ENCODE assay signal across 13 cellular contexts in the genomic region with DNA sequence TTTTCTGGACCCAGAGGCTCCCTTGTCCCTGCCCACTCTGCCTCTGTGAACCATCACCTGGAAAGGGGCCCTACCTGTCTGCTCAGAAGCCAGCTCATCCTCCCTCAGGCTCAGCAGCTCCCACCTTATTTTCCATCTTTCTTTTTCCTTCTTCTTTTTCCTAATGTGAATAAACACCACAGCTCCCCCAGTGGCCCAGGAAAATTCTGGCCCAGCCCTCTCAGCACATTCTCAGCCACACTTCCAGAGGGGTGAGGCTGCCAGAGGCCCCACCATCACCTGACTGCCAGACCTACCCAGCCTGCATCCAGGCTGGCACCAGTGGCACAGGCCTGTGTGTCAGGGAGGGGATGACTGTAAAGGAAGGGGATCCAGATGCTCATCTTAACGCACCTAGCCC. TPM values are rescaled to one million over a fixed set of nuclear protein-coding genes. Genes with fewer than 3 reads are reported as not detected.
DNase-seq lines count a peak whose midpoint lies in the region; ATAC-seq, FAIRE-seq and TF ChIP-seq lines count a peak whose summit lies in the region.
"Had no signal": no experiment of that assay in that cellular context is flagged by ENCODE, and none has a peak within 500 bp of the region (broad histone marks: within the 10 kb centered on the region; RNA-seq: fewer than 3 reads in every experiment).

No MANE protein-coding gene starts in this region.

- H3K79me1 ChIP-seq in IMR-90 (ENCODE audit: low read depth in 1 of 2, low read length in 2 of 2): no peaks in the 10 kb centered on the region

- FAIRE-seq in kidney (lab: Jason Lieb, UNC): no peak
- FAIRE-seq: TTC549 had no signal

- H2AK5ac ChIP-seq in IMR-90 (ENCODE audit: low read depth, low read length): no peak overlapping the region

- H3K27me3 Mint-ChIP-seq in chondrocyte (ENCODE audit: low read depth): no peaks in the 10 kb centered on the region
- no peaks in the 10 kb centered on the region for H3K27me3 Mint-ChIP-seq in nephron (ENCODE audit: low read depth)
- no peaks in the 10 kb centered on the region for H3K27me3 Mint-ChIP-seq in activated T-cell treated with anti-CD3 and anti-CD28 coated beads, Interleukin-2, amount 50 U/mL, for 4 hours (ENCODE audit: low read depth)
- H3K27me3 Mint-ChIP-seq: CD4-positive, alpha-beta memory T cell had no signal

- H2BK15ac ChIP-seq in IMR-90 (ENCODE audit: low read depth, low read length): no peak overlapping the region

- H3K27ac ChIP-seq in IMR-90 (ENCODE audit: insufficient read depth, low read length) (no peak overlapping the region), kidney (ENCODE audit: low read depth in 2 of 2, low read length in 2 of 2) (no peak overlapping the region), esophagus muscularis mucosa (replicated peaks in 1 of 4) (no peak overlapping the region)

- WGBS in IMR-90 (ENCODE audit: extremely low coverage in 2 of 2, insufficient read length in 1 of 2), 2 experiments: 20% methylated on average over 1 of the region's 1 CpG; no CpG with 5 or more reads in 1 of the 2 experiments
- 63% methylated on average over 1 of the region's 1 CpG for WGBS in esophagus muscularis mucosa

- no peak overlapping the region for H4K8ac ChIP-seq in IMR-90 (ENCODE audit: low read depth in 2 of 2, low read length in 2 of 2)

- TF ChIP-seq EP300 in esophagus muscularis mucosa (IDR thresholded peaks at IDR 0.05): no peak

- CTCF ChIA-PET in IMR-90 (lab: Yijun Ruan, JAX): interaction anchor here (1.2 kb wide), 1 partner anchor 19 kb away, joined by 3 read pairs; no protein-coding TSS in a partner anchor

- no peak overlapping the region for H3K4me2 ChIP-seq in IMR-90 (ENCODE audit: low read depth, low read length)

- H3K4me3 ChIP-seq in IMR-90 (ENCODE audit: insufficient read depth, low read depth, low read length) (no peak overlapping the region), kidney (ENCODE audit: low read length in 2 of 2) (no peak overlapping the region), esophagus muscularis mucosa (no peak overlapping the region)

- no peak overlapping the region for H3K4ac ChIP-seq in IMR-90 (ENCODE audit: low read depth, low read length)

- H3K36me3 Mint-ChIP-seq in chondrocyte (ENCODE audit: low read depth): peaks cover 15% of the 10 kb centered on the region
- H3K36me3 Mint-ChIP-seq in nephron (ENCODE audit: low read depth): peaks cover 17% of the 10 kb centered on the region
- H3K36me3 Mint-ChIP-seq in activated T-cell treated with anti-CD3 and anti-CD28 coated beads, Interleukin-2, amount 50 U/mL, for 4 hours (ENCODE audit: insufficient read depth): no peaks in the 10 kb centered on the region
- H3K36me3 Mint-ChIP-seq: CD4-positive, alpha-beta memory T cell had no signal

- H3K4me1 ChIP-seq in IMR-90 (ENCODE audit: control insufficient read depth, insufficient read depth, low read length) (no peaks in the 10 kb centered on the region), kidney (ENCODE audit: control insufficient read depth in 1 of 2, insufficient read depth in 1 of 2, low read depth in 1 of 2, low read length in 2 of 2) (peaks cover 0 to 4% of the 10 kb centered on the region in 2 donors), esophagus muscularis mucosa (no peaks in the 10 kb centered on the region)

- H2BK20ac ChIP-seq in IMR-90 (ENCODE audit: low read depth, low read length): no peak overlapping the region

- no peak overlapping the region for H2BK5ac ChIP-seq in IMR-90 (ENCODE audit: low read depth, low read length, poor library complexity, severe bottlenecking)

- no peak overlapping the region for H4K5ac ChIP-seq in IMR-90 (ENCODE audit: low read depth, low read length)

- no peaks in the 10 kb centered on the region for H3K36me3 ChIP-seq in IMR-90 (ENCODE audit: control insufficient read depth, insufficient read depth, low read length)
- H3K36me3 ChIP-seq in kidney (ENCODE audit: control insufficient read depth in 1 of 2, insufficient read depth in 2 of 2, low read length in 2 of 2): no peaks in the 10 kb centered on the region
- H3K36me3 ChIP-seq in esophagus muscularis mucosa: peaks cover 0 to 27% (median 6%) of the 10 kb centered on the region in 4 donors

- H3K14ac ChIP-seq in IMR-90 (replicated peaks; ENCODE audit: low read depth, low read length): no peak overlapping the region

- no peaks in the 10 kb centered on the region for H3K27me3 ChIP-seq in IMR-90 (ENCODE audit: control insufficient read depth, insufficient read depth, low read length)
- no peaks in the 10 kb centered on the region for H3K27me3 ChIP-seq in esophagus muscularis mucosa

- ATAC-seq in IMR-90 (ENCODE audit: low read depth): no peak
- ATAC-seq in activated T-cell treated with anti-CD3 and anti-CD28 coated beads, Interleukin-2, amount 50 U/mL, for 4 hours: no peak

- H3K9me1 ChIP-seq in IMR-90 (ENCODE audit: insufficient read depth, low read length): no peaks in the 10 kb centered on the region

- H3K9me3 Mint-ChIP-seq in chondrocyte (ENCODE audit: low read depth) (no peaks in the 10 kb centered on the region), nephron (no peaks in the 10 kb centered on the region)
- H3K9me3 Mint-ChIP-seq in activated T-cell treated with anti-CD3 and anti-CD28 coated beads, Interleukin-2, amount 50 U/mL, for 4 hours: no peaks in the 10 kb centered on the region

- intact Hi-C loops in IMR-90 (cut with micrococcal nuclease) (no loop called here), kidney (cut with DNase I) (no loop called here), esophagus muscularis mucosa (cut with DNase I) (no loop called here)

- H3K23ac ChIP-seq in IMR-90 (ENCODE audit: low read depth, low read length): no peak overlapping the region

- TF ChIP-seq RAD21 in IMR-90 (IDR thresholded peaks at IDR 0.05; ENCODE audit: low read length): no peak

- no peak overlapping the region for H4K91ac ChIP-seq in IMR-90 (ENCODE audit: insufficient read depth, low read depth, low read length)

- no peak overlapping the region for H3K18ac ChIP-seq in IMR-90 (ENCODE audit: low read depth, low read length)

- H2AK9ac ChIP-seq in IMR-90 (replicated peaks; ENCODE audit: low read depth, low read length, poor library complexity): no peak overlapping the region

- dilution Hi-C loops in IMR-90 (cut with HindIII; ENCODE audit: low sequenced_read_pairs, unreplicated experiment): no loop called here

- no peak overlapping the region for H3K56ac ChIP-seq in IMR-90 (ENCODE audit: extremely low read depth, insufficient read depth, low read length)

- H2BK120ac ChIP-seq in IMR-90 (ENCODE audit: low read depth, low read length): no peak overlapping the region

- H3K9me3 ChIP-seq in IMR-90 (ENCODE audit: control insufficient read depth, insufficient read depth, low read length) (no peaks in the 10 kb centered on the region), kidney (ENCODE audit: control insufficient read depth in 1 of 2, low read length in 2 of 2) (no peaks in the 10 kb centered on the region), esophagus muscularis mucosa (no peaks in the 10 kb centered on the region)

- H2AFZ ChIP-seq in IMR-90 (replicated peaks; ENCODE audit: low read length, poor library complexity): no peak overlapping the region

- POLR2A ChIA-PET in IMR-90 (lab: Charles Lee; ENCODE audit: unreplicated experiment): no interaction called here

- in situ Hi-C loops in Caki2 (cut with HindIII; ENCODE audit: low pct_unique_long_range_greater_than_20kb, low sequenced_read_pairs): no loop called here
- in situ Hi-C loops in IMR-90 (cut with MboI; ENCODE audit: low sequenced_read_pairs): no loop called here

- no peaks in the 10 kb centered on the region for H4K20me1 ChIP-seq in IMR-90 (ENCODE audit: insufficient read depth, low read length)

- DNase-seq in Caki2 (ENCODE audit: low read depth) (peak; percentile 7), IMR-90 (no peak), chondrocyte (ENCODE audit: low spot score) (no peak), kidney (no peak), GM03348 (ENCODE audit: low spot score) (no peak), esophagus muscularis mucosa (ENCODE audit: extremely low spot score) (no peak)
- no peak for DNase-seq in activated T-cell treated with anti-CD3 and anti-CD28 coated beads, Interleukin-2, amount 50 U/mL, for 4 hours
- DNase-seq: activated CD8-positive, alpha-beta memory T cell treated with anti-CD3 and anti-CD28 coated beads, Interleukin-2, amount 50 U/mL, for 48 hours; CD4-positive, alpha-beta memory T cell; effector CD4-positive, alpha-beta T cell; NCI-H446 treated with DMSO at 0.1 percent for 48 hours had no signal

- H3K4me3 Mint-ChIP-seq in chondrocyte (ENCODE audit: unreplicated experiment) (no peak overlapping the region), nephron (no peak overlapping the region)
- no peak overlapping the region for H3K4me3 Mint-ChIP-seq in activated T-cell treated with anti-CD3 and anti-CD28 coated beads, Interleukin-2, amount 50 U/mL, for 4 hours
- H3K4me3 Mint-ChIP-seq: CD4-positive, alpha-beta memory T cell had no signal

- H3K9ac ChIP-seq in IMR-90 (ENCODE audit: low read depth, low read length): no peak overlapping the region
- no peak overlapping the region for H3K9ac ChIP-seq in kidney (ENCODE audit: low read length in 2 of 2)

- BruUV-seq in IMR-90 (replicated peaks; lab: Mats Ljungman, UMichigan): no TSS peak

- TF ChIP-seq POLR2A in IMR-90 (IDR thresholded peaks at IDR 0.05; ENCODE audit: low read depth, low read length) (no peak), esophagus muscularis mucosa (IDR thresholded peaks at IDR 0.05; ENCODE audit: low read depth) (no peak)

- TF ChIP-seq CTCF in IMR-90 (conservative IDR thresholded peaks at IDR 0.05; ENCODE audit: low read depth, low read length): 0 out of 2 replicates have a peak, but pooled peaks have one; percentile 13
- TF ChIP-seq CTCF in chondrocyte (IDR thresholded peaks at IDR 0.05): peak; percentile 47
- no peak for TF ChIP-seq CTCF in nephron (IDR thresholded peaks at IDR 0.05; ENCODE audit: unreplicated experiment in 3 of 3)
- no peak for TF ChIP-seq CTCF in kidney (IDR thresholded peaks at IDR 0.05; ENCODE audit: borderline replicate concordance, extremely low read depth, insufficient read depth)
- no peak for TF ChIP-seq CTCF in esophagus muscularis mucosa (IDR thresholded peaks at IDR 0.05)

- H3K27ac Mint-ChIP-seq in chondrocyte (ENCODE audit: unreplicated experiment) (no peak overlapping the region), nephron (peak overlapping the region; percentile 84 to 98 (median 94))

- H3K4me1 Mint-ChIP-seq in chondrocyte (ENCODE audit: low read depth): no peaks in the 10 kb centered on the region
- peaks cover 28% of the 10 kb centered on the region for H3K4me1 Mint-ChIP-seq in nephron
- no peaks in the 10 kb centered on the region for H3K4me1 Mint-ChIP-seq in activated T-cell treated with anti-CD3 and anti-CD28 coated beads, Interleukin-2, amount 50 U/mL, for 4 hours (ENCODE audit: low read depth)
- H3K4me1 Mint-ChIP-seq: CD4-positive, alpha-beta memory T cell had no signal

RNA-seq across cellular contexts. Expression of a gene that starts 23.0 kb away (rescaled TPM):
- not detected in 2 replicates for total RNA-seq in Caki2 (2014; rRNA removed; shearing (Covaris generic); ENCODE audit: low replicate concordance)
- total RNA-seq in IMR-90 (2012; rRNA removed): under 0.01 and 0.18 TPM in 2 replicates
- 0.53 and 0.67 TPM in 2 replicates for polyA plus RNA-seq in IMR-90 (2012; rRNA removed)
- polyA plus RNA-seq in IMR-90 (2012; cell fraction: cytosol; rRNA removed): 0.19 and 0.24 TPM in 2 replicates
- polyA plus RNA-seq in IMR-90 (2012; cell fraction: nucleus; rRNA removed; ENCODE audit: low replicate concordance): 0.44 and 0.90 TPM in 2 replicates
- 5.9 to 11.8 TPM (median 9.8 TPM) in 3 replicates for total RNA-seq in chondrocyte
- total RNA-seq in kidney: 4.9 TPM
- polyA plus RNA-seq in kidney (ENCODE audit: insufficient read depth, low read depth, low replicate concordance): 6.1 TPM
- 1 to 10 TPM in 2 of 3 donors, under 1 TPM in 1; 0.58 to 1.1 (median 1.1) TPM for total RNA-seq in activated T-cell treated with anti-CD3 and anti-CD28 coated beads, Interleukin-2, amount 50 U/mL, for 4 hours
- 1 to 10 TPM in 3 of 4 donors, under 1 TPM in 1; 0.50 to 1.8 (median 1.2) TPM for total RNA-seq in esophagus muscularis mucosa
- polyA plus RNA-seq: CD4-positive, alpha-beta memory T cell had no signal

RNA-seq across cellular contexts. Expression of a gene that starts 27.5 kb away (rescaled TPM):
- total RNA-seq in Caki2 (2014; rRNA removed; shearing (Covaris generic); ENCODE audit: low replicate concordance): 14.7 and 35.4 TPM in 2 replicates
- total RNA-seq in IMR-90 (2012; rRNA removed) (5.0 and 5.8 TPM in 2 replicates), chondrocyte (11.8 to 21.6 TPM (median 12.3 TPM) in 3 replicates), kidney (24.4 TPM), esophagus muscularis mucosa (10 to 100 TPM; 18.3 to 20.0 (median 19.7) TPM)
- polyA plus RNA-seq in IMR-90 (2012; rRNA removed) (8.6 and 9.2 TPM in 2 replicates), kidney (ENCODE audit: insufficient read depth, low read depth, low replicate concordance) (38.4 TPM)
- polyA plus RNA-seq in IMR-90 (2012; cell fraction: cytosol; rRNA removed): 9.5 and 10.3 TPM in 2 replicates
- 20.1 and 27.8 TPM in 2 replicates for polyA plus RNA-seq in IMR-90 (2012; cell fraction: nucleus; rRNA removed; ENCODE audit: low replicate concordance)
- total RNA-seq in activated T-cell treated with anti-CD3 and anti-CD28 coated beads, Interleukin-2, amount 50 U/mL, for 4 hours: 10 to 100 TPM; 17.1 to 18.8 (median 17.6) TPM

RNA-seq across cellular contexts. Expression of a gene that starts 39.0 kb away (rescaled TPM):
- 16.1 and 38.9 TPM in 2 replicates for total RNA-seq in Caki2 (2014; rRNA removed; shearing (Covaris generic); ENCODE audit: low replicate concordance)
- total RNA-seq in IMR-90 (2012; rRNA removed) (2.2 and 2.9 TPM in 2 replicates), chondrocyte (16.4 to 27.3 TPM (median 18.5 TPM) in 3 replicates), kidney (123 TPM), esophagus muscularis mucosa (10 to 100 TPM; 15.9 to 30.2 (median 20.0) TPM)
- polyA plus RNA-seq in IMR-90 (2012; rRNA removed) (19.2 and 19.7 TPM in 2 replicates), kidney (ENCODE audit: insufficient read depth, low read depth, low replicate concordance) (56.7 TPM)
- 4.7 and 6.1 TPM in 2 replicates for polyA plus RNA-seq in IMR-90 (2012; cell fraction: cytosol; rRNA removed)
- 148 and 262 TPM in 2 replicates for polyA plus RNA-seq in IMR-90 (2012; cell fraction: nucleus; rRNA removed; ENCODE audit: low replicate concordance)
- 100 to 1,000 TPM in 2 of 3 donors, 10 to 100 TPM in 1; 86.9 to 113 (median 108) TPM for total RNA-seq in activated T-cell treated with anti-CD3 and anti-CD28 coated beads, Interleukin-2, amount 50 U/mL, for 4 hours

RNA-seq across cellular contexts. Expression of a gene that starts 50.0 kb away (rescaled TPM):
- total RNA-seq in Caki2 (2014; rRNA removed; shearing (Covaris generic); ENCODE audit: low replicate concordance): not detected in 2 replicates
- not detected in 2 replicates for total RNA-seq in IMR-90 (2012; rRNA removed)
- polyA plus RNA-seq in IMR-90 (2012; rRNA removed): not detected in 2 replicates
- polyA plus RNA-seq in IMR-90 (2012; cell fraction: cytosol; rRNA removed): not detected in 2 replicates
- polyA plus RNA-seq in IMR-90 (2012; cell fraction: nucleus; rRNA removed; ENCODE audit: low replicate concordance): not detected in 2 replicates
- total RNA-seq in chondrocyte: 0.20 TPM in 1 of 3 replicates, not detected in the others
- 7.0 TPM for total RNA-seq in kidney
- polyA plus RNA-seq in kidney (ENCODE audit: insufficient read depth, low read depth, low replicate concordance): 3.6 TPM
- under 1 TPM; 0.11 to 0.27 (median 0.13) TPM for total RNA-seq in activated T-cell treated with anti-CD3 and anti-CD28 coated beads, Interleukin-2, amount 50 U/mL, for 4 hours
- 1 to 10 TPM in 3 of 4 donors, under 1 TPM in 1; 0.83 to 2.8 (median 2.0) TPM for total RNA-seq in esophagus muscularis mucosa
- total RNA-seq: CD4-positive, alpha-beta memory T cell had no signal

RNA-seq across cellular contexts. Expression of a gene that starts 59.1 kb away (rescaled TPM):
- total RNA-seq in Caki2 (2014; rRNA removed; shearing (Covaris generic); ENCODE audit: low replicate concordance): 33.9 and 69.9 TPM in 2 replicates
- total RNA-seq in IMR-90 (2012; rRNA removed) (49.8 and 50.0 TPM in 2 replicates), chondrocyte (23.2 to 25.2 TPM (median 23.5 TPM) in 3 replicates), kidney (35.6 TPM), esophagus muscularis mucosa (10 to 100 TPM; 21.6 to 43.2 (median 34.0) TPM)
- polyA plus RNA-seq in IMR-90 (2012; rRNA removed) (43.6 and 48.1 TPM in 2 replicates), kidney (ENCODE audit: insufficient read depth, low read depth, low replicate concordance) (37.6 TPM)
- 11.3 and 34.3 TPM in 2 replicates for polyA plus RNA-seq in IMR-90 (2012; cell fraction: cytosol; rRNA removed)
- 12.9 and 84.6 TPM in 2 replicates for polyA plus RNA-seq in IMR-90 (2012; cell fraction: nucleus; rRNA removed; ENCODE audit: low replicate concordance)
- 100 to 1,000 TPM; 115 to 120 (median 117) TPM for total RNA-seq in activated T-cell treated with anti-CD3 and anti-CD28 coated beads, Interleukin-2, amount 50 U/mL, for 4 hours

Comparison
In these comparisons a context has a peak if more than half of its experiments do, and no peak if none do; other contexts are left out.
1. CTCF ChIP-seq: peak in IMR-90 (single experiment) and chondrocyte (single experiment); none in nephron (0 of 3), kidney (single experiment) and esophagus muscularis mucosa (0 of 3).